2 cellular contexts compared by ENCODE assay signal in genomic region chr9:127963359-127964064, GRCh38.
TF ChIP-seq lines count a peak whose summit lies in the region.

No MANE protein-coding gene starts in this region.

TF ChIP-seq in liver, 16 proteins besides CTCF, POLR2A, EP300 and RAD21:
- TF ChIP-seq YY1 (IDR thresholded peaks at IDR 0.05) (peak; percentile 50), RXRA (IDR thresholded peaks at IDR 0.05) (peak; percentile 68 to 91), HNF4A (conservative IDR thresholded peaks at IDR 0.05) (peak; percentile 43 to 77), JUND (IDR thresholded peaks at IDR 0.05) (peak in 1 of 2 donors; percentile 61), REST (IDR thresholded peaks at IDR 0.05) (no peak), EGR1 (IDR thresholded peaks at IDR 0.05; ENCODE audit: low read depth in 2 of 2) (no peak)

TF ChIP-seq in HepG2, 621 proteins besides CTCF, POLR2A, EP300 and RAD21:
- TF ChIP-seq CENPBD1 (CRISPR knock-in tag; IDR thresholded peaks at IDR 0.05; ENCODE audit: borderline replicate concordance, low read depth): no peak
- TF ChIP-seq CCAR2 (optimal IDR thresholded peaks at IDR 0.05; ENCODE audit: low read depth, low read length): no peak
- no peak for TF ChIP-seq ATF7 (IDR thresholded peaks at IDR 0.05)
- no peak for TF ChIP-seq ATF7 (CRISPR knock-in tag; IDR thresholded peaks at IDR 0.05)
- TF ChIP-seq ZNF317 (CRISPR knock-in tag; IDR thresholded peaks at IDR 0.05): no peak
- no peak for TF ChIP-seq HNRNPUL1 (IDR thresholded peaks at IDR 0.05; ENCODE audit: low read depth, low read length)
- TF ChIP-seq ZNF431 (CRISPR knock-in tag; IDR thresholded peaks at IDR 0.05; ENCODE audit: borderline replicate concordance, low read depth): no peak
- TF ChIP-seq ATF5 (CRISPR knock-in tag; IDR thresholded peaks at IDR 0.05; ENCODE audit: low read depth): no peak
